ENCODE assay signal across 9 cellular contexts in the genomic region with DNA sequence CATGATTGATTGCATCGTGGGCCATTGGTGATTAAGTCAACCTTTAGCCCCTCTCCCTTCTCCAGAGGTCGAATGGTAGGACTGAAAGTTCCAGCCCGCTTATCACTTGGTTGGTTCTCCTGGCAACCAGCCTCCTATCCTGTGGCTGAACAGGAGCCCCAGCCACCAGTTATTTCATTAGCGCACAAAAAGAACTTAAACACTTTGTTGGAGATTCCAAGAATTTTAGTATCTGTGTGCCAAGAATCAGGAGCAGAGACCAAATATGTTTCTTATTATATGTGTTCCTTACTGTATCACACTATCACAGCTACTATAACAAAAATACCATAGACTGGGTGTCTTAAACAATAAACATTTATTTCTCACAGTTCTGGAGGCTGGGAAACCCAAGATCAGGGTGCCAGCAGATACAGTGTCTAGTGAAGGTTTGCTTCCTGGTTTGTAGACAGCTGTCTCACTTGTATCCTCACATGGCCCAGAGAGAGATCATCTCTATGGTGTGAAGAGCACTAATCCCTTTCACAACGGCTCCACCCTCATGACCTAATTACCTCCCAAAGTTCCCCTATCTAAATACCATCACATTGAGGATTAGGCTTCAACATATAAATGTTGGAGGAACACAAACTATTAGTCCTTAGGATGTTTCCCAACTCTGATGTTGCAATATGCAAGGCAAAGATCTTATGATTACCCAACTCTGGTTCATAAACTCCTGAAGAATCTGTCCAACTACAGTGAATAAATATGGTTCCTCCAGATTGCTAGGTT. TPM values are rescaled to one million over a fixed set of nuclear protein-coding genes. Genes with fewer than 3 reads are reported as not detected.
DNase-seq lines count a peak whose midpoint lies in the region; TF ChIP-seq lines count a peak whose summit lies in the region.
"Had no signal": no experiment of that assay in that cellular context is flagged by ENCODE, and none has a peak within 500 bp of the region (broad histone marks: within the 10 kb centered on the region; RNA-seq: fewer than 3 reads in every experiment).

No MANE protein-coding gene starts in this region.

- DNase-seq in AG09319 (ENCODE audit: extremely low read depth, low read depth) (peak; percentile 73), NCI-H226 (peak; percentile 88), choroid plexus epithelial cell (ENCODE audit: low read depth) (peak; percentile 97), myocyte (ENCODE audit: low read depth) (peak; percentile 55), activated gamma-delta T cell treated with Interleukin-2 at 50 U/mL for 16 hours (no peak), NCI-H524 (lab: John Stamatoyannopoulos, UW) (no peak), cortex of kidney (lab: John Stamatoyannopoulos, UW) (no peak)
- no peak for DNase-seq in stimulated activated CD4-positive, alpha-beta T cell treated with anti-CD3 and anti-CD28 coated beads, Interleukin-4, amount 100 ng/mL, for 1 hour
- DNase-seq: DMS 273 treated with DMSO at 0.1 percent for 48 hours had no signal

- no peak overlapping the region for H3K4me3 ChIP-seq in choroid plexus epithelial cell (ENCODE audit: low read depth, low read length)

- TF ChIP-seq CTCF in AG09319 (IDR thresholded peaks at IDR 0.05; ENCODE audit: low read depth, low read length): no peak
- no peak for TF ChIP-seq CTCF in choroid plexus epithelial cell (conservative IDR thresholded peaks at IDR 0.05; ENCODE audit: low read depth, low read length)

RNA-seq across cellular contexts. Expression of a gene that starts 30.5 kb away (rescaled TPM):
- 15.2 and 19.7 TPM in 2 replicates for total RNA-seq in myocyte
- 10.7 TPM for polyA plus RNA-seq in myocyte (2012)

RNA-seq across cellular contexts. Expression of a gene that starts 57.5 kb away (rescaled TPM):
- 16.4 and 24.0 TPM in 2 replicates for total RNA-seq in myocyte
- polyA plus RNA-seq in myocyte (2012): 10.4 TPM

Comparison
In these comparisons a context has a peak if more than half of its experiments do, and no peak if none do; other contexts are left out.
1. DNase-seq: peak in AG09319 (single experiment), NCI-H226 (single experiment), choroid plexus epithelial cell (single experiment) and myocyte (single experiment); none in activated gamma-delta T cell treated with Interleukin-2 at 50 U/mL for 16 hours (single experiment), NCI-H524 (0 of 2), cortex of kidney (single experiment) and stimulated activated CD4-positive, alpha-beta T cell treated with anti-CD3 and anti-CD28 coated beads, Interleukin-4, amount 100 ng/mL, for 1 hour (single experiment).